ENCODE assay signal across 29 cellular contexts in the genomic region with DNA sequence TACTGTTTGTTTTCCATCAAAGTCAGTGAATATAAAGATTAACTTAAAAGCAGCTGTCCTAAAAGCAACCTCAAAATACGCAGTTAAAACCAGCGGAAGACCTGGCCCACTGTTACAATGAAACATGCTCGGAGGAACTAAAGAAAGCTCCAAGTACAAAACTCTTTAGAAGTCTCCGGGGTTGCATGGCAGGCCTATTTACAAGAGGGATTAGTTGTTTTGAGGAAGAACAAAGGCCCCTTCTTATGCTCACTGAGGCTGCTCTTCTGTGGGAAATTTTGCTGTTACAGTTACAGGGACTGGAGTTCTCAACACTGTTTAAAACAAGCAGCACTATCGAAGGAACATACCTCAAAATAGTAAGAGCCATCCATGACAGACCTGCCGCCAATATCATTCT.
A peak's percentile ranks its signal among the peaks of the same experiment; 100 is the strongest.
DNase-seq lines count a peak whose midpoint lies in the region; ATAC-seq, FAIRE-seq and TF ChIP-seq lines count a peak whose summit lies in the region.
"Had no signal": no experiment of that assay in that cellular context is flagged by ENCODE, and none has a peak within 500 bp of the region (broad histone marks: within the 10 kb centered on the region; RNA-seq: fewer than 3 reads in every experiment).

No MANE protein-coding gene starts in this region.

- no peak for FAIRE-seq in astrocyte (lab: Jason Lieb, UNC)
- FAIRE-seq: A549, bronchial epithelial cell, D721Med, islet of Langerhans had no signal

- H3K27me3 Mint-ChIP-seq in GM23338 (ENCODE audit: insufficient read depth, low read depth, poor library complexity) (peaks cover 1% of the 10 kb centered on the region), astrocyte (ENCODE audit: low read depth, unreplicated experiment) (no peaks in the 10 kb centered on the region), HFFc6 (ENCODE audit: insufficient read depth) (no peaks in the 10 kb centered on the region)
- H3K27me3 Mint-ChIP-seq: activated CD4-positive, alpha-beta memory T cell treated with anti-CD3 and anti-CD28 coated beads for 36 hours; CD4-positive, CD25-positive, alpha-beta regulatory T cell had no signal

- H3K79me2 ChIP-seq in GM23338 (replicated peaks; ENCODE audit: insufficient read depth) (no peaks in the 10 kb centered on the region), astrocyte (ENCODE audit: insufficient read depth, low read length) (no peaks in the 10 kb centered on the region), OCI-LY7 (ENCODE audit: insufficient read depth, low read depth, low read length) (no peaks in the 10 kb centered on the region)

- H3K4me2 ChIP-seq in GM23338 (no peak overlapping the region), astrocyte (ENCODE audit: low read length) (no peak overlapping the region), OCI-LY7 (ENCODE audit: low read length) (no peak overlapping the region)
- H3K4me2 ChIP-seq: A549, KMS-11 had no signal

- H3K4me1 Mint-ChIP-seq in GM23338, result peaks cover 12% of the 10 kb centered on the region; the same call in 2 of the 3 replicates
- peaks cover 6% of the 10 kb centered on the region for H3K4me1 Mint-ChIP-seq in astrocyte (ENCODE audit: low read depth, unreplicated experiment)
- H3K4me1 Mint-ChIP-seq in HFFc6 (ENCODE audit: low read depth), result peaks cover 15% of the 10 kb centered on the region
- H3K4me1 Mint-ChIP-seq: CD4-positive, CD25-positive, alpha-beta regulatory T cell had no signal

- H3K27ac ChIP-seq in GM23338 (ENCODE audit: low read depth), result peak overlapping the region; percentile 55; the same call in 1 of the 2 replicates
- no peak overlapping the region for H3K27ac ChIP-seq in astrocyte (ENCODE audit: low read depth, low read length)
- H3K27ac ChIP-seq in iPS-18a (ENCODE audit: low read length), result peak overlapping the region; percentile 28
- H3K27ac ChIP-seq in OCI-LY7 (ENCODE audit: low read depth, low read length, poor library complexity, severe bottlenecking), result no peak overlapping the region
- H3K27ac ChIP-seq: A549, KMS-11, left ventricle myocardium inferior, suprapubic skin, upper lobe of right lung had no signal

- intact Hi-C loops in OCI-LY7 (cut with micrococcal nuclease; ENCODE audit: unreplicated experiment), result no loop called here

- no peak overlapping the region for H3K9ac ChIP-seq in astrocyte (ENCODE audit: low read length)
- peak overlapping the region; percentile 12 for H3K9ac ChIP-seq in iPS-18a (ENCODE audit: low read length)
- H3K9ac ChIP-seq: KMS-11 had no signal

- no peak overlapping the region for H3K4me3 Mint-ChIP-seq in GM23338
- H3K4me3 Mint-ChIP-seq in astrocyte (ENCODE audit: unreplicated experiment), result no peak overlapping the region
- no peak overlapping the region for H3K4me3 Mint-ChIP-seq in HFFc6
- H3K4me3 Mint-ChIP-seq: activated CD4-positive, alpha-beta memory T cell treated with anti-CD3 and anti-CD28 coated beads for 36 hours; CD4-positive, CD25-positive, alpha-beta regulatory T cell had no signal

- no peak overlapping the region for H3K4me3 ChIP-seq in GM23338
- H3K4me3 ChIP-seq in astrocyte (ENCODE audit: insufficient read depth, low read depth, low read length), result no peak overlapping the region
- H3K4me3 ChIP-seq in iPS-18a (ENCODE audit: low read length), result peak overlapping the region; percentile 14
- H3K4me3 ChIP-seq in neuron (ENCODE audit: low read length), result no peak overlapping the region
- H3K4me3 ChIP-seq in OCI-LY7 (ENCODE audit: low read depth, low read length, poor library complexity, severe bottlenecking), result no peak overlapping the region
- H3K4me3 ChIP-seq: A549, left ventricle myocardium inferior, MG63, suprapubic skin, upper lobe of right lung had no signal

- POLR2A ChIA-PET in OCI-LY7 (lab: Charles Lee), result no interaction called here

- H3F3A ChIP-seq in GM23338 (replicated peaks; ENCODE audit: low read depth), result no peaks in the 10 kb centered on the region

- H3K36me3 Mint-ChIP-seq in GM23338 (ENCODE audit: low read depth) (no peaks in the 10 kb centered on the region), astrocyte (ENCODE audit: low read depth, unreplicated experiment) (peaks cover 2% of the 10 kb centered on the region), HFFc6 (ENCODE audit: low read depth) (no peaks in the 10 kb centered on the region)
- H3K36me3 Mint-ChIP-seq: activated CD4-positive, alpha-beta memory T cell treated with anti-CD3 and anti-CD28 coated beads for 36 hours; CD4-positive, CD25-positive, alpha-beta regulatory T cell had no signal

- no peaks in the 10 kb centered on the region for H3K36me3 ChIP-seq in GM23338 (ENCODE audit: insufficient read depth)
- H3K36me3 ChIP-seq in astrocyte (ENCODE audit: insufficient read depth, low read length), result no peaks in the 10 kb centered on the region
- H3K36me3 ChIP-seq in iPS-18a (ENCODE audit: control insufficient read depth, low read depth, low read length), result no peaks in the 10 kb centered on the region
- no peaks in the 10 kb centered on the region for H3K36me3 ChIP-seq in neuron (ENCODE audit: insufficient read depth, low read length)
- H3K36me3 ChIP-seq in OCI-LY7 (ENCODE audit: insufficient read depth, low read length), result no peaks in the 10 kb centered on the region
- H3K36me3 ChIP-seq: left ventricle myocardium inferior, MG63, suprapubic skin, upper lobe of right lung had no signal

- BruUV-seq in OCI-LY7 (replicated peaks; lab: Mats Ljungman, UMichigan), result no TSS peak

- no peaks in the 10 kb centered on the region for H3K27me3 ChIP-seq in GM23338 (ENCODE audit: insufficient read depth)
- H3K27me3 ChIP-seq in astrocyte (ENCODE audit: insufficient read depth, low read length), result no peaks in the 10 kb centered on the region
- H3K27me3 ChIP-seq in iPS-18a (ENCODE audit: control insufficient read depth, insufficient read depth, low read length), result no peaks in the 10 kb centered on the region
- H3K27me3 ChIP-seq in neuron (ENCODE audit: insufficient read depth, low read length), result no peaks in the 10 kb centered on the region
- H3K27me3 ChIP-seq: MG63, suprapubic skin, upper lobe of right lung had no signal

- H2AFZ ChIP-seq in GM23338 (peak overlapping the region; percentile 3; the same call in 1 of the 2 replicates), astrocyte (ENCODE audit: low read depth, low read length) (peak overlapping the region; percentile 30), neuron (ENCODE audit: low read depth, low read length) (peak overlapping the region; percentile 51), OCI-LY7 (ENCODE audit: low read length) (no peak overlapping the region)

- peak; percentile 60 for DNase-seq in GM23338 (ENCODE audit: low spot score)
- no peak for DNase-seq in astrocyte (ENCODE audit: low read depth)
- DNase-seq in OCI-LY7 (ENCODE audit: low spot score), result no peak
- no peak for DNase-seq in stimulated activated CD4-positive, alpha-beta T cell treated with anti-CD3 and anti-CD28 coated beads, Interleukin-1b, Interleukin-23, amount 100 ng/mL, for 48 hours
- no peak for DNase-seq in HFFc6
- DNase-seq: activated CD4-positive, alpha-beta memory T cell treated with anti-CD3 and anti-CD28 coated beads for 36 hours; activated CD4-positive, CD25-positive, alpha-beta regulatory T cell treated with anti-CD3 and anti-CD28 coated beads, Interleukin-2, amount 50 U/mL, for 72 hours; activated naive CD4-positive, alpha-beta T cell treated with anti-CD3 and anti-CD28 coated beads, Interleukin-2, amount 50 U/mL, for 16 hours; amniotic stem cell; CD4-positive, CD25-positive, alpha-beta regulatory T cell; GOT3; left ventricle myocardium inferior; mesendoderm; MG63; NCI-H1105 treated with DMSO at 0.1 percent for 48 hours; NCI-H1930; NCI-H524 treated with DMSO at 0.1 percent for 48 hours; stimulated activated naive CD4-positive, alpha-beta T cell; upper lobe of right lung had no signal

- H4K20me1 ChIP-seq in GM23338 (replicated peaks; ENCODE audit: insufficient read depth), result no peaks in the 10 kb centered on the region
- no peaks in the 10 kb centered on the region for H4K20me1 ChIP-seq in astrocyte (ENCODE audit: insufficient read depth, low read length)
- H4K20me1 ChIP-seq in OCI-LY7 (ENCODE audit: insufficient read depth, low read length), result no peaks in the 10 kb centered on the region

- ATAC-seq in GM23338 (peak; percentile 97), GM19452 (IDR thresholded peaks at IDR 0.05; ENCODE audit: unreplicated experiment) (no peak)
- ATAC-seq: A549, Right ventricle myocardium inferior, upper lobe of right lung had no signal

- peaks cover 5% of the 10 kb centered on the region; the same call in 1 of the 2 replicates for H3K9me2 ChIP-seq in GM23338 (ENCODE audit: insufficient read depth)
- H3K9me2 ChIP-seq in OCI-LY7 (ENCODE audit: insufficient read depth, low read length), result no peaks in the 10 kb centered on the region

- peaks cover 14% of the 10 kb centered on the region for H3K4me1 ChIP-seq in GM23338 (ENCODE audit: insufficient read depth)
- H3K4me1 ChIP-seq in astrocyte (ENCODE audit: insufficient read depth, low read length), result peaks cover 11% of the 10 kb centered on the region
- H3K4me1 ChIP-seq in iPS-18a (ENCODE audit: control insufficient read depth, low read depth, low read length), result peaks cover 17% of the 10 kb centered on the region
- H3K4me1 ChIP-seq in neuron (ENCODE audit: insufficient read depth, low read length), result peaks cover 3% of the 10 kb centered on the region
- no peaks in the 10 kb centered on the region for H3K4me1 ChIP-seq in OCI-LY7 (ENCODE audit: insufficient read depth, low read length, poor library complexity, severe bottlenecking)
- H3K4me1 ChIP-seq: left ventricle myocardium inferior, suprapubic skin, upper lobe of right lung had no signal

- H3K9me3 Mint-ChIP-seq in GM23338 (no peaks in the 10 kb centered on the region), astrocyte (ENCODE audit: unreplicated experiment) (no peaks in the 10 kb centered on the region), HFFc6 (no peaks in the 10 kb centered on the region)
- H3K9me3 Mint-ChIP-seq: CD4-positive, CD25-positive, alpha-beta regulatory T cell had no signal

- CTCF ChIA-PET in OCI-LY7 (lab: Charles Lee; ENCODE audit: unreplicated experiment), result no interaction called here

- no peaks in the 10 kb centered on the region for H3K9me3 ChIP-seq in astrocyte (ENCODE audit: insufficient read depth, low read depth, low read length)
- H3K9me3 ChIP-seq in iPS-18a (ENCODE audit: control insufficient read depth, low read depth, low read length), result no peaks in the 10 kb centered on the region
- no peaks in the 10 kb centered on the region for H3K9me3 ChIP-seq in neuron (ENCODE audit: low read length)
- no peaks in the 10 kb centered on the region for H3K9me3 ChIP-seq in OCI-LY7 (ENCODE audit: low read length)
- H3K9me3 ChIP-seq: A549, MG63, suprapubic skin, upper lobe of right lung had no signal

- H3K27ac Mint-ChIP-seq in GM23338, result peak overlapping the region; percentile 19; the same call in 1 of the 2 replicates
- no peak overlapping the region for H3K27ac Mint-ChIP-seq in astrocyte (ENCODE audit: unreplicated experiment)
- H3K27ac Mint-ChIP-seq in HFFc6, result no peak overlapping the region
- H3K27ac Mint-ChIP-seq: activated CD4-positive, alpha-beta memory T cell treated with anti-CD3 and anti-CD28 coated beads for 36 hours; CD4-positive, CD25-positive, alpha-beta regulatory T cell had no signal

- no peak for TF ChIP-seq CTCF in GM23338 (conservative IDR thresholded peaks at IDR 0.05; ENCODE audit: low read depth in 2 of 2)
- no peak for TF ChIP-seq CTCF in astrocyte (IDR thresholded peaks at IDR 0.05; ENCODE audit: insufficient read depth, low read depth, low read length)
- TF ChIP-seq CTCF in OCI-LY7 (conservative IDR thresholded peaks at IDR 0.05; ENCODE audit: low read length), result no peak
- no peak for TF ChIP-seq CTCF in HFFc6 (IDR thresholded peaks at IDR 0.05)

Comparison
In these comparisons a context has a peak if more than half of its experiments do, and no peak if none do; other contexts are left out.
1. H3K27ac ChIP-seq: peak in GM23338 (single experiment) and iPS-18a (single experiment); none in astrocyte (single experiment) and OCI-LY7 (single experiment).